8 cellular contexts compared by ENCODE assay signal in the genomic region with DNA sequence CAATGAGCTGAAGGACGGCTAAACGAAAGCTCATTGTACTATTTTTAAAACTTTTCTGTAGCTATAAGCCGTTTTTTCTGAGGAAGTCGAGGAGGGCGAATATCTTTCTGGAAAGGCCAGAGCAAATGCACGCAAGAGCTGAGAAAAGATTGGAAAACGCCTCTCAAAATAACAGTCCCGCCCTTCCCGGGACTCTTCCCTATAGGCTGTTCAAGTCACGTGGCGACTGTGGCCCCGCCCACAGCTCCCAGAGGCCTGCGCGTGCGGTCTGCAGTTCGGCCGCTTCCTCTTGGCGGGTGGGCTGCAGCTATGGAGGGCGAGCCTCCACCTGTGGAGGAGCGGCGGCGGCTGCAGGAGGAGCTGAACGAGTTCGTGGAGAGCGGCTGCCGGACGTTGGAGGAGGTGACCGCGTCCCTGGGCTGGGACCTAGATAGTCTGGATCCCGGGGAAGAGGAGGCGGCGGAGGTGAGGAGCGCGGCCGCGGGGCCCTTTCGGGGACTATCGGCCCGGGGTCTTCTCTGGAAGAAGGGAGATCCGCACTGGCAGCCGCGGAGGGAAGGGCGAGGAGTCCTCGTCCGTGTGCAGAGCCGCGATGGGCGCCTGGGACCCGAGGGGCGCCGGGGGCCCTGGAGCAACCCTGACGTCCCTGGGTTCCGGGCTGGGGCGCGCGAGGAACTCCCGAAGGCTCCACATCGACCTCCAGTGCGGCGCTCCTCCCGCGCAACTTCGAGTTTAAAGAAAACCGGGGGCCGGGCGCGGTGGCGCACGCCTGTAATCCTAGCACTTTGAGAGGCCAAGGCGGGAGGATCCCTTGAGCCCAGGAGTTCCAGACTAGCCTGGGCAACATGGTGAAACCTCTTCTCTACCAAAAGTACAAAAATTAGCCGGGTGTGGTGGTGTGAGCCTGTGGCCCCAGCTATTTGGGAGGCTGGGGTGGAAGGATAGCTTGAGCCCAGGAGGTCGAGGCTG. TPM values are rescaled to one million over a fixed set of nuclear protein-coding genes. Genes with fewer than 3 reads are reported as not detected.
DNase-seq lines count a peak whose midpoint lies in the region; TF ChIP-seq lines count a peak whose summit lies in the region.

TSS of gene SNRNP48 (plus strand) at position 250 of the 969 bp plus-strand sequence. CDS start at position 310, 60 bp downstream.

- DNase-seq in GM04503 (ENCODE audit: low read depth) (peak; percentile 64), HFFc6 (peak; percentile 87), NB4 (ENCODE audit: low read depth) (peak; percentile 97), SK-N-MC (ENCODE audit: low read depth, low spot score) (no peak), glomerular endothelial cell (ENCODE audit: extremely low read depth, low read depth, low spot score) (peak; percentile 55), occipital lobe (lab: John Stamatoyannopoulos, UW) (peak; percentile 88)
- DNase-seq in activated naive CD4-positive, alpha-beta T cell treated with anti-CD3 and anti-CD28 coated beads, Interleukin-2, amount 10 ng/mL, durations not matched to agents 7 days and 5 days, result peak; percentile 94

- peak within 1 kb of the TSS; percentile 76 for H3K27ac ChIP-seq in SK-N-MC
- H3K27ac ChIP-seq in temporal lobe (ENCODE audit: low read depth, low read length), result no peak within 1 kb of the TSS

- H3K36me3 ChIP-seq in SK-N-MC (ENCODE audit: insufficient read depth, low read length), result peaks cover 21% of the 10 kb centered on the region

- CTCF ChIA-PET in activated naive CD4-positive, alpha-beta T cell treated with anti-CD3 and anti-CD28 coated beads, Interleukin-2, amount 10 ng/mL, durations not matched to agents 7 days and 5 days (lab: Charles Lee), result interaction anchor here (0.6 to 1.4 kb wide), 2 partner anchors 201 to 310 kb away, joined by 3 read pairs; partner anchors contain the start of genes CAGE1 and RIOK1

- H3K27me3 Mint-ChIP-seq in HFFc6 (ENCODE audit: insufficient read depth), result peaks cover 3% of the 10 kb centered on the region; the same call in 1 of the 2 replicates
- peaks cover 4% of the 10 kb centered on the region for H3K27me3 Mint-ChIP-seq in activated naive CD4-positive, alpha-beta T cell treated with anti-CD3 and anti-CD28 coated beads, Interleukin-2, amount 10 ng/mL, durations not matched to agents 7 days and 5 days

- no peaks in the 10 kb centered on the region for H3K9me3 ChIP-seq in SK-N-MC (ENCODE audit: low read depth, low read length)

- H3K4me3 Mint-ChIP-seq in HFFc6, result peak within 1 kb of the TSS; percentile 100
- peak within 1 kb of the TSS; percentile 99 for H3K4me3 Mint-ChIP-seq in activated naive CD4-positive, alpha-beta T cell treated with anti-CD3 and anti-CD28 coated beads, Interleukin-2, amount 10 ng/mL, durations not matched to agents 7 days and 5 days

- H3K9me3 Mint-ChIP-seq in HFFc6, result peaks cover 4% of the 10 kb centered on the region
- no peaks in the 10 kb centered on the region for H3K9me3 Mint-ChIP-seq in activated naive CD4-positive, alpha-beta T cell treated with anti-CD3 and anti-CD28 coated beads, Interleukin-2, amount 10 ng/mL, durations not matched to agents 7 days and 5 days

- TF ChIP-seq POLR2A in NB4 (IDR thresholded peaks at IDR 0.05; ENCODE audit: extremely low read depth, insufficient read length), result peak; percentile 89

- H3K36me3 Mint-ChIP-seq in HFFc6 (ENCODE audit: low read depth), result peaks cover 15% of the 10 kb centered on the region
- H3K36me3 Mint-ChIP-seq in activated naive CD4-positive, alpha-beta T cell treated with anti-CD3 and anti-CD28 coated beads, Interleukin-2, amount 10 ng/mL, durations not matched to agents 7 days and 5 days, result peaks cover 22% of the 10 kb centered on the region

- H3K4me3 ChIP-seq in NB4 (ENCODE audit: low read depth, low read length) (peak within 1 kb of the TSS; percentile 79), SK-N-MC (peak within 1 kb of the TSS; percentile 92)

- TF ChIP-seq CTCF in HFFc6 (IDR thresholded peaks at IDR 0.05) (no peak), NB4 (IDR thresholded peaks at IDR 0.05; ENCODE audit: low read depth, low read length) (no peak)

- H3K9ac ChIP-seq in SK-N-MC (ENCODE audit: insufficient read length), result peak within 1 kb of the TSS; percentile 90

- peak within 1 kb of the TSS; percentile 86 for H3K27ac Mint-ChIP-seq in HFFc6
- H3K27ac Mint-ChIP-seq in activated naive CD4-positive, alpha-beta T cell treated with anti-CD3 and anti-CD28 coated beads, Interleukin-2, amount 10 ng/mL, durations not matched to agents 7 days and 5 days, result peak within 1 kb of the TSS; percentile 91

- H3K4me1 Mint-ChIP-seq in HFFc6 (ENCODE audit: low read depth), result peaks cover 63% of the 10 kb centered on the region
- H3K4me1 Mint-ChIP-seq in activated naive CD4-positive, alpha-beta T cell treated with anti-CD3 and anti-CD28 coated beads, Interleukin-2, amount 10 ng/mL, durations not matched to agents 7 days and 5 days, result peaks cover 32% of the 10 kb centered on the region

RNA-seq across cellular contexts. Expression of gene SNRNP48, which starts in this region (rescaled TPM):
- total RNA-seq in HFFc6 (2021; fragmentation: NEBNext Ultra II Directional; extraction: Animal tissue kit (Norgen Biotek cat#: 25700)), result 10 to 100 TPM in 5 of 6 experiments, 1 to 10 TPM in 1; 9.7 to 12.9 (median 11.9) TPM
- total RNA-seq in glomerular endothelial cell (9.9 and 10.6 TPM in 2 replicates), occipital lobe (24.0 TPM), temporal lobe (12.5 TPM)
